8 cellular contexts compared by ENCODE assay signal in genomic region chr10:6669269-6669859, GRCh38.
A peak's percentile ranks its signal among the peaks of the same experiment; 100 is the strongest.
DNase-seq lines count a peak whose midpoint lies in the region; ATAC-seq, FAIRE-seq and TF ChIP-seq lines count a peak whose summit lies in the region.

No MANE protein-coding gene starts in this region.

- 37 to 46% methylated on average over 5 of the region's 5 CpGs for WGBS in heart right ventricle, 2 donors
- WGBS in mammary epithelial cell (ENCODE audit: low coverage, missing lambda C conversion rate): 13% methylated on average over 5 of the region's 5 CpGs
- WGBS in lung, 2 donors: 36 to 42% methylated on average over 5 of the region's 5 CpGs

- BruUV-seq in mammary epithelial cell (replicated peaks; lab: Mats Ljungman, UMichigan): no TSS peak

- H3K4me3 ChIP-seq in heart right ventricle (no peak overlapping the region), mammary epithelial cell (replicated peaks in 1 of 3; ENCODE audit: insufficient read depth in 1 of 3, low read depth in 2 of 3, low read length in 3 of 3) (no peak overlapping the region), lung (no peak overlapping the region)

- dilution Hi-C loops in mammary epithelial cell (cut with HindIII; ENCODE audit: low sequenced_read_pairs): no loop called here

- no peak for ATAC-seq in heart right ventricle
- no peak for ATAC-seq in lung (ENCODE audit: insufficient read depth, low FRiP score)
- no peak for ATAC-seq in HG02938 (IDR thresholded peaks at IDR 0.05; ENCODE audit: unreplicated experiment)

- H2AFZ ChIP-seq in mammary epithelial cell (ENCODE audit: low read depth, low read length): no peak overlapping the region

- no peaks in the 10 kb centered on the region for H3K9me3 ChIP-seq in heart right ventricle
- no peaks in the 10 kb centered on the region for H3K9me3 ChIP-seq in mammary epithelial cell (replicated peaks; ENCODE audit: insufficient read depth, low read length)
- no peaks in the 10 kb centered on the region for H3K9me3 ChIP-seq in lung (ENCODE audit: control insufficient read depth in 2 of 2, insufficient read depth in 1 of 2, low read length in 1 of 2)

- no peaks in the 10 kb centered on the region for H4K20me1 ChIP-seq in mammary epithelial cell (ENCODE audit: insufficient read depth, low read length)

- in situ Hi-C loops in mammary epithelial cell (cut with MboI; ENCODE audit: low sequenced_read_pairs in 2 of 2): loop anchor here (10.0 kb wide), 3 partner anchors 245 to 745 kb away; partner anchors contain the start of gene SFMBT2 (in 1 of the 2)

- FAIRE-seq in H54 (lab: Jason Lieb, UNC): no peak

- peak in 8 of 9 donors; percentile 22 to 77 (median 68) for TF ChIP-seq CTCF in heart right ventricle (IDR thresholded peaks at IDR 0.05)
- peak; percentile 72 to 75 for TF ChIP-seq CTCF in mammary epithelial cell (conservative IDR thresholded peaks at IDR 0.05 in 1 of 2, IDR thresholded peaks at IDR 0.05 in 1 of 2; ENCODE audit: extremely low read depth in 1 of 2, insufficient read depth in 1 of 2, low read depth in 1 of 2, low read length in 2 of 2)
- TF ChIP-seq CTCF in lung (IDR thresholded peaks at IDR 0.05; ENCODE audit: control extremely low read depth, extremely low read depth): peak; percentile 15

- H3K27me3 ChIP-seq in heart right ventricle: peaks cover 0 to 28% (median 10%) of the 10 kb centered on the region in 7 donors
- H3K27me3 ChIP-seq in mammary epithelial cell (ENCODE audit: insufficient read depth, low read length): no peaks in the 10 kb centered on the region
- H3K27me3 ChIP-seq in lung (ENCODE audit: control insufficient read depth, insufficient read depth): no peaks in the 10 kb centered on the region

- intact Hi-C loops in heart right ventricle (cut with DNase I): loop anchor here in 7 of 10 donors (5.0 to 10.0 kb wide), 5 partner anchors 252 to 748 kb away; partner anchors contain the start of gene SFMBT2 (in 1 of the 7)
- intact Hi-C loops in cardiac septum (cut with DNase I): no loop called here
- intact Hi-C loops in mammary epithelial cell (cut with micrococcal nuclease): loop anchor here (1.0 to 10.0 kb wide), 2 partner anchors 748 to 855 kb away; no protein-coding TSS in a partner anchor

- CTCF ChIA-PET in mammary epithelial cell (lab: Charles Lee; ENCODE audit: low non-redundant PET): interaction anchor here (0.6 kb wide), 1 partner anchor 746 kb away, joined by 21 read pairs; no protein-coding TSS in a partner anchor

- no peak for TF ChIP-seq POLR2A in H54 (IDR thresholded peaks at IDR 0.05; ENCODE audit: low read depth, low read length)

- H3K9ac ChIP-seq in mammary epithelial cell (ENCODE audit: insufficient read depth, low read length): no peak overlapping the region

- DNase-seq in heart right ventricle: no peak
- no peak for DNase-seq in cardiac septum (ENCODE audit: low spot score)
- DNase-seq in NCI-H2081 treated with DMSO at 0.1 percent for 48 hours (lab: John Stamatoyannopoulos, UW): peak; percentile 0
- peak; percentile 30 for DNase-seq in mammary epithelial cell
- no peak for DNase-seq in lung (ENCODE audit: low spot score)
- DNase-seq in ecto neural progenitor cell (ENCODE audit: low spot score): no peak
- DNase-seq in H54 (ENCODE audit: insufficient read length, low spot score): no peak

- H3K4me1 ChIP-seq in heart right ventricle (peaks cover 0 to 14% (median 5%) of the 10 kb centered on the region in 9 donors), mammary epithelial cell (ENCODE audit: insufficient read depth, low read length) (peaks cover 4% of the 10 kb centered on the region), lung (ENCODE audit: control insufficient read depth in 2 of 2, insufficient read depth in 2 of 2, low read length in 2 of 2) (peaks cover 0 to 7% of the 10 kb centered on the region in 2 donors)

- H3K36me3 ChIP-seq in heart right ventricle: no peaks in the 10 kb centered on the region
- H3K36me3 ChIP-seq in mammary epithelial cell (ENCODE audit: insufficient read depth, low read length): no peaks in the 10 kb centered on the region
- H3K36me3 ChIP-seq in lung (ENCODE audit: control insufficient read depth in 2 of 2, insufficient read depth in 2 of 2, low read length in 2 of 2): no peaks in the 10 kb centered on the region

- no peak overlapping the region for H3K4me2 ChIP-seq in mammary epithelial cell (ENCODE audit: insufficient read depth, low read depth, low read length)

- no peaks in the 10 kb centered on the region for H3K79me2 ChIP-seq in mammary epithelial cell (ENCODE audit: insufficient read depth, low read length)

- no peak overlapping the region for H3K27ac ChIP-seq in heart right ventricle
- H3K27ac ChIP-seq in mammary epithelial cell (ENCODE audit: insufficient read depth, low read depth, low read length): no peak overlapping the region
- no peak overlapping the region for H3K27ac ChIP-seq in lung (ENCODE audit: low read depth in 1 of 2, low read length in 1 of 2)

Comparison
In these comparisons a context has a peak if more than half of its experiments do, and no peak if none do; other contexts are left out.
1. DNase-seq: peak in NCI-H2081 treated with DMSO at 0.1 percent for 48 hours (single experiment) and mammary epithelial cell (single experiment); none in heart right ventricle (0 of 2), cardiac septum (single experiment), lung (single experiment), ecto neural progenitor cell (single experiment) and H54 (single experiment).
2. CTCF ChIP-seq: peak in every context shown above with its lines; median percentile 74 in mammary epithelial cell; 68 in heart right ventricle; 15 in lung.